Comparison of ENCODE assay signal across 9 cellular contexts in genomic region chr19:33622809-33623511, GRCh38. TPM values are rescaled to one million over a fixed set of nuclear protein-coding genes. Genes with fewer than 3 reads are reported as not detected.
A peak's percentile ranks its signal among the peaks of the same experiment; 100 is the strongest.
DNase-seq lines count a peak whose midpoint lies in the region; ATAC-seq and TF ChIP-seq lines count a peak whose summit lies in the region.
"Had no signal": no experiment of that assay in that cellular context is flagged by ENCODE, and none has a peak within 500 bp of the region (broad histone marks: within the 10 kb centered on the region; RNA-seq: fewer than 3 reads in every experiment).

No MANE protein-coding gene starts in this region.

- H3K27me3 Mint-ChIP-seq in endothelial cell (ENCODE audit: unreplicated experiment), result peaks cover 19% of the 10 kb centered on the region

- DNase-seq in NCI-H1694 treated with DMSO at 0.1 percent for 48 hours (lab: John Stamatoyannopoulos, UW) (peak; percentile 41), endothelial cell (ENCODE audit: low spot score) (peak; percentile 23), osteoblast (ENCODE audit: insufficient read length, low spot score, missing footprints) (peak; percentile 82), OCI-M1 (lab: John Stamatoyannopoulos, UW) (no peak), NCI-H128 (lab: John Stamatoyannopoulos, UW; ENCODE audit: unreplicated experiment) (no peak)
- DNase-seq in activated CD4-positive, alpha-beta T cell treated with anti-CD3 and anti-CD28 coated beads for 4 hours, result no peak
- DNase-seq: KBM-7 had no signal

- no peak for ATAC-seq in HG03175 (IDR thresholded peaks at IDR 0.05; ENCODE audit: unreplicated experiment)

- no peak overlapping the region for H3K27ac Mint-ChIP-seq in endothelial cell (ENCODE audit: unreplicated experiment)

- no peaks in the 10 kb centered on the region for H3K36me3 Mint-ChIP-seq in endothelial cell (ENCODE audit: low read depth, unreplicated experiment)

- H3K4me3 ChIP-seq in BLaER1 (peak overlapping the region; percentile 66), osteoblast (ENCODE audit: insufficient read depth, low read length) (no peak overlapping the region)

- no peak overlapping the region for H3K9ac ChIP-seq in BLaER1

- peak overlapping the region; percentile 84 for H3K4me2 ChIP-seq in BLaER1
- no peak overlapping the region for H3K4me2 ChIP-seq in osteoblast (ENCODE audit: insufficient read depth, low read length)

- H3K27me3 ChIP-seq in BLaER1 (peaks cover 68% of the 10 kb centered on the region), osteoblast (ENCODE audit: insufficient read depth, low read length) (peaks cover 47% of the 10 kb centered on the region)

- no peaks in the 10 kb centered on the region for H3K9me3 Mint-ChIP-seq in endothelial cell (ENCODE audit: unreplicated experiment)

- H3K79me2 ChIP-seq in osteoblast (ENCODE audit: insufficient read depth, low read length), result no peaks in the 10 kb centered on the region

- H3K4me1 ChIP-seq in BLaER1 (peaks cover 44% of the 10 kb centered on the region), osteoblast (ENCODE audit: insufficient read depth, low read length) (no peaks in the 10 kb centered on the region)

- H3K36me3 ChIP-seq in BLaER1 (no peaks in the 10 kb centered on the region), osteoblast (ENCODE audit: insufficient read depth, low read length) (no peaks in the 10 kb centered on the region)

- H3K9me3 ChIP-seq in BLaER1 (peaks cover 9% of the 10 kb centered on the region; the same call in 1 of the 2 replicates), osteoblast (ENCODE audit: low read depth, low read length) (no peaks in the 10 kb centered on the region)

- no peak overlapping the region for H2AFZ ChIP-seq in osteoblast (ENCODE audit: low read length)

- H3K4me1 Mint-ChIP-seq in endothelial cell (ENCODE audit: unreplicated experiment), result peaks cover 2% of the 10 kb centered on the region

- peak overlapping the region; percentile 16 for H3K4me3 Mint-ChIP-seq in endothelial cell (ENCODE audit: unreplicated experiment)

- H3K27ac ChIP-seq in BLaER1, result no peak overlapping the region
- H3K27ac ChIP-seq in osteoblast (ENCODE audit: low read depth, low read length), result no peak overlapping the region

- H4K20me1 ChIP-seq in BLaER1 (peaks cover 35% of the 10 kb centered on the region), osteoblast (ENCODE audit: insufficient read depth, low read length) (no peaks in the 10 kb centered on the region)

- TF ChIP-seq CTCF in endothelial cell (IDR thresholded peaks at IDR 0.05; ENCODE audit: unreplicated experiment), result no peak
- TF ChIP-seq CTCF in osteoblast (IDR thresholded peaks at IDR 0.05; ENCODE audit: extremely low read depth, low read depth, low read length), result no peak

RNA-seq across cellular contexts. Expression of gene CHST8, which starts 1.2 kb away (rescaled TPM):
- total RNA-seq in endothelial cell (ENCODE audit: unreplicated experiment) (0.54 TPM), osteoblast (not detected in 2 replicates)

Comparison
In these comparisons a context has a peak if more than half of its experiments do, and no peak if none do; other contexts are left out.
1. DNase-seq: peak in NCI-H1694 treated with DMSO at 0.1 percent for 48 hours (single experiment), endothelial cell (single experiment) and osteoblast (single experiment); none in OCI-M1 (single experiment), NCI-H128 (single experiment) and activated CD4-positive, alpha-beta T cell treated with anti-CD3 and anti-CD28 coated beads for 4 hours (0 of 2).